In the genomic region with DNA sequence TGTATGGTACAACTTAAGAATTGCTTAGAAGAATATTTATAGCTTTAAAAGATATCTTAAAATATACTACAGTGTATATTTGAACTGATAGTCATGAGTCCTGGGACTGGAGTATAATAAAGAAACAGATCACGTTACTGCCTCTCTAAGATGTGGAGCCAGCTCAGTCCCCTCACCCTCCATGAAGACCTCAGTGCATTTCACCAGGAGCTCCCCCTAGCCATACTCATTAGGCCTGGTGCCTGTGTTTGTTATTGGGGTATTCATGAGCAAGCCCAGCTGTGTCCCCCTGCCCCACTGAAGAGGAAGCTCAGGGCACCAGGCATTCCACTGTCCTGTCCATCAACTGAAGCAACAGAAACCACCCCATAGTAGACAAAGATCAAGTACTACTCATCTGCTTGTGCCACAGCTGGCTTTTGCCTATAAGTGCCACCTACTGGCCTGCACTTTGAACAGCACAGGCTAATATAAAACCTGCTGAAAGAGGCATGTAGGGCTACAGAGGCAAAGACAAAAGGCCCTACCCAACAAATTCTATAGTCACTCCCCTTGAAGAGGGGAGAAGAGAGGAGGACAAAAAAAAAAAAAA, we compare ENCODE assay signal across 8 cellular contexts.
A peak's percentile ranks its signal among the peaks of the same experiment; 100 is the strongest.
DNase-seq lines count a peak whose midpoint lies in the region; ATAC-seq and TF ChIP-seq lines count a peak whose summit lies in the region.

No MANE protein-coding gene starts in this region.

- in situ Hi-C loops in Panc1 (cut with HindIII; ENCODE audit: low pct_unique_long_range_greater_than_20kb, low sequenced_read_pairs): no loop called here

- CTCF ChIA-PET in Panc1 (lab: Charles Lee): interaction anchor here (0.7 kb wide), 1 partner anchor 61 kb away, joined by 4 read pairs; no protein-coding TSS in a partner anchor

- H3K4me3 ChIP-seq in Panc1 (ENCODE audit: low read depth in 2 of 2, low read length in 2 of 2): no peak overlapping the region
- no peak overlapping the region for H3K4me3 ChIP-seq in fibroblast of villous mesenchyme (ENCODE audit: low read depth, low read length)
- no peak overlapping the region for H3K4me3 ChIP-seq in tibial artery

- intact Hi-C loops in Panc1 (cut with micrococcal nuclease; ENCODE audit: unreplicated experiment) (no loop called here), tibial artery (cut with DNase I; ENCODE audit: low total_unique reads) (no loop called here)

- peak; percentile 1 to 36 (median 8) for DNase-seq in NCI-H1417 (lab: John Stamatoyannopoulos, UW)
- no peak for DNase-seq in NCI-H1417 treated with DMSO at 0.1 percent for 48 hours (lab: John Stamatoyannopoulos, UW)
- peak; percentile 0 for DNase-seq in Panc1 (ENCODE audit: low read depth, low spot score)
- DNase-seq in fibroblast of villous mesenchyme (ENCODE audit: low read depth): peak; percentile 39
- DNase-seq in NCI-H774 (lab: John Stamatoyannopoulos, UW): no peak
- no peak for DNase-seq in tibial artery
- no peak for DNase-seq in NCI-H2196 treated with DMSO at 0.1 percent for 48 hours (lab: John Stamatoyannopoulos, UW; ENCODE audit: unreplicated experiment)

- ATAC-seq in HG02885 (IDR thresholded peaks at IDR 0.05; ENCODE audit: poor library complexity, unreplicated experiment) (peak; percentile 89), Panc1 (no peak)

- H3K4me1 ChIP-seq in Panc1 (ENCODE audit: control insufficient read depth, insufficient read depth, low read length): no peaks in the 10 kb centered on the region; the same call in 1 of the 2 replicates
- H3K4me1 ChIP-seq in tibial artery: no peaks in the 10 kb centered on the region

- H3K27ac ChIP-seq in Panc1 (ENCODE audit: low read length) (no peak overlapping the region), tibial artery (no peak overlapping the region)

- no peaks in the 10 kb centered on the region for H3K27me3 ChIP-seq in Panc1 (ENCODE audit: control insufficient read depth, insufficient read depth, low read length)
- H3K27me3 ChIP-seq in tibial artery: no peaks in the 10 kb centered on the region

- POLR2A ChIA-PET in Panc1 (lab: Charles Lee): interaction anchor here (0.6 kb wide), 1 partner anchor 188 kb away, joined by 3 read pairs; no protein-coding TSS in a partner anchor

- peak; percentile 59 for TF ChIP-seq CTCF in Panc1 (IDR thresholded peaks at IDR 0.05)
- peak; percentile 72 for TF ChIP-seq CTCF in fibroblast of villous mesenchyme (IDR thresholded peaks at IDR 0.05; ENCODE audit: insufficient read depth, low read depth, low read length)
- no peak for TF ChIP-seq CTCF in tibial artery (IDR thresholded peaks at IDR 0.05)

- H3K9me3 ChIP-seq in Panc1 (ENCODE audit: control insufficient read depth, insufficient read depth, low read depth, low read length) (no peaks in the 10 kb centered on the region), tibial artery (no peaks in the 10 kb centered on the region)

- no TSS peak for BruUV-seq in Panc1 (replicated peaks; lab: Mats Ljungman, UMichigan)

- H3K36me3 ChIP-seq in Panc1 (ENCODE audit: control insufficient read depth, insufficient read depth, low read length) (no peaks in the 10 kb centered on the region; the same call in 1 of the 2 replicates), tibial artery (no peaks in the 10 kb centered on the region)

Comparison
In these comparisons a context has a peak if more than half of its experiments do, and no peak if none do; other contexts are left out.
1. DNase-seq: peak in NCI-H1417 (3 of 3), Panc1 (single experiment) and fibroblast of villous mesenchyme (single experiment); none in NCI-H1417 treated with DMSO at 0.1 percent for 48 hours (single experiment), NCI-H774 (single experiment), tibial artery (0 of 2) and NCI-H2196 treated with DMSO at 0.1 percent for 48 hours (single experiment).
2. CTCF ChIP-seq: peak in Panc1 (single experiment) and fibroblast of villous mesenchyme (single experiment); none in tibial artery (0 of 2).